ENCODE assay signal across 10 cellular contexts in genomic region chr1:153771841-153772593, GRCh38. TPM values are rescaled to one million over a fixed set of nuclear protein-coding genes. Genes with fewer than 3 reads are reported as not detected.
DNase-seq lines count a peak whose midpoint lies in the region; FAIRE-seq and TF ChIP-seq lines count a peak whose summit lies in the region.
"Had no signal": no experiment of that assay in that cellular context is flagged by ENCODE, and none has a peak within 500 bp of the region (broad histone marks: within the 10 kb centered on the region; RNA-seq: fewer than 3 reads in every experiment).

No MANE protein-coding gene starts in this region.

- intact Hi-C loops in ovary (cut with DNase I), result loop anchor here in 3 of 4 donors (5.0 to 10.0 kb wide), 3 partner anchors 95 to 257 kb away; partner anchors contain the start of gene NPR1 (in 3 of the 3)

- peaks cover 71% of the 10 kb centered on the region for H3K4me1 Mint-ChIP-seq in endothelial cell (ENCODE audit: unreplicated experiment)

- no peak overlapping the region for H2AFZ ChIP-seq in MM.1S (ENCODE audit: low read length)

- H3F3A ChIP-seq in MM.1S (ENCODE audit: insufficient read depth, low read length), result peaks cover 13% of the 10 kb centered on the region

- no peaks in the 10 kb centered on the region for H3K9me3 Mint-ChIP-seq in endothelial cell (ENCODE audit: unreplicated experiment)
- H3K9me3 Mint-ChIP-seq: activated naive CD4-positive, alpha-beta T cell treated with anti-CD3 and anti-CD28 coated beads for 36 hours had no signal

- H3K4me3 ChIP-seq in MM.1S (ENCODE audit: low read length), result no peak overlapping the region
- H3K4me3 ChIP-seq in ovary, result no peak overlapping the region

- no peak overlapping the region for H3K9ac ChIP-seq in MM.1S (ENCODE audit: low read length)

- peaks cover 10% of the 10 kb centered on the region for H3K27me3 Mint-ChIP-seq in endothelial cell (ENCODE audit: unreplicated experiment)

- WGBS in ovary, 3 donors, result 63 to 72% (median 67%) methylated on average over 21 of the region's 21 CpGs

- no peaks in the 10 kb centered on the region for H3K9me3 ChIP-seq in MM.1S (replicated peaks; ENCODE audit: insufficient read depth, low read length)
- no peaks in the 10 kb centered on the region for H3K9me3 ChIP-seq in ovary

- H3K79me2 ChIP-seq in MM.1S (ENCODE audit: low read length), result no peaks in the 10 kb centered on the region

- no peak for TF ChIP-seq POLR2A in ovary (IDR thresholded peaks at IDR 0.05)

- H3K36me3 ChIP-seq in MM.1S (replicated peaks; ENCODE audit: insufficient read depth, low read length), result no peaks in the 10 kb centered on the region
- H3K36me3 ChIP-seq in ovary, result no peaks in the 10 kb centered on the region

- H3K36me3 Mint-ChIP-seq in endothelial cell (ENCODE audit: low read depth, unreplicated experiment), result peaks cover 35% of the 10 kb centered on the region

- H3K27ac ChIP-seq in MM.1S (ENCODE audit: low read length) (no peak overlapping the region), ovary (no peak overlapping the region)

- H3K27me3 ChIP-seq in MM.1S (replicated peaks; ENCODE audit: insufficient read depth, low read length) (no peaks in the 10 kb centered on the region), ovary (no peaks in the 10 kb centered on the region)

- no peak for TF ChIP-seq EP300 in ovary (IDR thresholded peaks at IDR 0.05)

- no peak overlapping the region for H3K4me3 Mint-ChIP-seq in endothelial cell (ENCODE audit: unreplicated experiment)
- H3K4me3 Mint-ChIP-seq: activated naive CD4-positive, alpha-beta T cell treated with anti-CD3 and anti-CD28 coated beads for 36 hours had no signal

- peak overlapping the region; percentile 74 for H3K27ac Mint-ChIP-seq in endothelial cell (ENCODE audit: unreplicated experiment)
- H3K27ac Mint-ChIP-seq: activated naive CD4-positive, alpha-beta T cell treated with anti-CD3 and anti-CD28 coated beads for 36 hours had no signal

- H3K4me1 ChIP-seq in MM.1S (ENCODE audit: low read length), result peaks cover 5% of the 10 kb centered on the region
- H3K4me1 ChIP-seq in ovary (ENCODE audit: insufficient read depth), result peaks cover 6% of the 10 kb centered on the region

- H3K9me2 ChIP-seq in MM.1S (replicated peaks; ENCODE audit: insufficient read depth, low read length), result no peaks in the 10 kb centered on the region

- TF ChIP-seq CTCF in D721Med (IDR thresholded peaks at IDR 0.05; ENCODE audit: insufficient read depth, missing control alignments), result peak; percentile 50
- TF ChIP-seq CTCF in MM.1S (IDR thresholded peaks at IDR 0.05; ENCODE audit: low read length), result peak; percentile 32
- TF ChIP-seq CTCF in endothelial cell (IDR thresholded peaks at IDR 0.05; ENCODE audit: unreplicated experiment), result peak; percentile 69
- TF ChIP-seq CTCF in ovary (IDR thresholded peaks at IDR 0.05), result peak; percentile 24 to 67 (median 41)

- no peaks in the 10 kb centered on the region for H4K20me1 ChIP-seq in MM.1S (ENCODE audit: insufficient read depth, low read length)

- DNase-seq in D721Med (ENCODE audit: insufficient read length, low spot score), result no peak
- DNase-seq in MM.1S, result no peak
- peak; percentile 77 for DNase-seq in endothelial cell (ENCODE audit: low spot score)
- peak in 4 of 5 donors; percentile 52 to 71 (median 58) for DNase-seq in ovary
- no peak for DNase-seq in NCI-H2081 (lab: John Stamatoyannopoulos, UW)
- DNase-seq in CD1c-positive myeloid dendritic cell (ENCODE audit: extremely low spot score), result no peak
- no peak for DNase-seq in foreskin melanocyte
- DNase-seq in stimulated activated CD4-positive, alpha-beta T cell treated with anti-CD3 and anti-CD28 coated beads, Interleukin-1b, Interleukin-23, amount 100 ng/mL, for 48 hours, result no peak
- DNase-seq: activated naive CD4-positive, alpha-beta T cell treated with anti-CD3 and anti-CD28 coated beads for 36 hours; RPMI8226 had no signal

- H3K4me2 ChIP-seq in MM.1S (ENCODE audit: low read depth, low read length), result no peak overlapping the region

- FAIRE-seq in D721Med (lab: Jason Lieb, UNC), result no peak

RNA-seq across cellular contexts. Expression of gene SLC27A3, which starts 3.2 kb away (rescaled TPM):
- total RNA-seq in endothelial cell (ENCODE audit: unreplicated experiment) (72.7 TPM), ovary (10 to 100 TPM in 6 of 7 donors, 1 to 10 TPM in 1; 9.5 to 50.9 (median 31.1) TPM)
- 10 to 100 TPM; 23.2 to 31.5 TPM for polyA plus RNA-seq in ovary

RNA-seq across cellular contexts. Expression of gene INTS3, which starts 44.2 kb away (rescaled TPM):
- total RNA-seq in endothelial cell (ENCODE audit: unreplicated experiment) (69.4 TPM), ovary (10 to 100 TPM; 49.5 to 74.4 (median 58.6) TPM)
- 10 to 100 TPM; 41.6 to 54.5 TPM for polyA plus RNA-seq in ovary

Comparison
In these comparisons a context has a peak if more than half of its experiments do, and no peak if none do; other contexts are left out.
1. DNase-seq: peak in endothelial cell (single experiment) and ovary (4 of 5); none in D721Med (single experiment), MM.1S (single experiment), NCI-H2081 (0 of 2), CD1c-positive myeloid dendritic cell (single experiment), foreskin melanocyte (single experiment) and stimulated activated CD4-positive, alpha-beta T cell treated with anti-CD3 and anti-CD28 coated beads, Interleukin-1b, Interleukin-23, amount 100 ng/mL, for 48 hours (single experiment).
2. Peak in every context shown above with its lines, with median percentiles within 50 percentile points of each other: CTCF ChIP-seq.